22 cellular contexts compared by ENCODE assay signal in the genomic region with DNA sequence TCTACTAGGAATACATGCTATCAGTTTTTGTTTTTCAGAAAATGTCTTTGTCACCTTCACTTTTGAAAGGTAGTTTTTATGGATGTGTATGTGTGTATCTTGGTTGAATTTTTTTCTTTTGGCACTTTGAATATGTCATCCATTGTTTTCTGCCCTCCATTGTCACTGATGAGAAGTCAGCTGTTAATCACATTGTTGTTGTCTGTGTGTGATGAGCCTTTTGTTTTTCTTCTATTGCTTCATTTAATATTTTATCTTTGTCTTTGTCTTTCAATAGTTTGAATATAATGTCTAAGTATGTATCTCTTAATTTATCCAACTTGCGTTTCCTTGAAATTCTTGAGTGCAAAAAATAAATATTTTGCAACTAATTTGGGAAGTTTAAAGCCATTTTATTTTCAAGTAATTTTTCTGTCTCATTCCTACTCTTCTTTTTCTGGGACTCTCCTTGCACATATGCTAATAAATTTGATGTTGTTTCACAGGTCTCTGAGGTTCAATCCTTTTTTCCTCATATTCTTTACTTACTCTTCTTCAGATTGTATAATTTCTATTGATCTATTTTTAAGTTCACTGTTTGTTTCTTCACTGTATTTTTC.
DNase-seq lines count a peak whose midpoint lies in the region; ATAC-seq, FAIRE-seq and TF ChIP-seq lines count a peak whose summit lies in the region.
"Had no signal": no experiment of that assay in that cellular context is flagged by ENCODE, and none has a peak within 500 bp of the region (broad histone marks: within the 10 kb centered on the region; RNA-seq: fewer than 3 reads in every experiment).

No MANE protein-coding gene starts in this region.

- SMC1A ChIA-PET in GM12878 (lab: Charles Lee; ENCODE audit: uncharacterized antibody, unreplicated experiment), result no interaction called here

- peaks cover 34% of the 10 kb centered on the region for H3K9me3 Mint-ChIP-seq in MCF 10A (ENCODE audit: unreplicated experiment)

- no peak overlapping the region for H3K27ac ChIP-seq in mammary epithelial cell (ENCODE audit: insufficient read depth, low read depth, low read length)
- H3K27ac ChIP-seq in GM12878 (ENCODE audit: control insufficient read depth, insufficient read depth), result no peak overlapping the region

- H3K9me3 ChIP-seq in mammary epithelial cell (replicated peaks; ENCODE audit: insufficient read depth, low read length) (peaks cover 3% of the 10 kb centered on the region), GM12878 (replicated peaks; ENCODE audit: control insufficient read depth, insufficient read depth, low read length) (no peaks in the 10 kb centered on the region; the same call in 1 of the 3 replicates)
- H3K9me3 ChIP-seq: BE2C had no signal

- peaks cover 5% of the 10 kb centered on the region for H3K36me3 Mint-ChIP-seq in MCF 10A (ENCODE audit: insufficient read depth, unreplicated experiment)
- H3K36me3 Mint-ChIP-seq: CD4-positive, CD25-positive, alpha-beta regulatory T cell; IgD-negative memory B cell had no signal

- H3K27me3 ChIP-seq in mammary epithelial cell (ENCODE audit: insufficient read depth, low read length), result no peaks in the 10 kb centered on the region
- no peaks in the 10 kb centered on the region for H3K27me3 ChIP-seq in GM12878 (replicated peaks in 1 of 2; ENCODE audit: control insufficient read depth in 2 of 2, insufficient read depth in 2 of 2, low read length in 1 of 2)
- H3K27me3 ChIP-seq: BE2C had no signal

- DNase-seq in MCF 10A (ENCODE audit: unreplicated experiment) (peak; percentile 18), mammary epithelial cell (no peak), OCI-M1 (lab: John Stamatoyannopoulos, UW) (peak; percentile 41), GM12878 (ENCODE audit: low read depth, low spot score) (no peak), D341Med (ENCODE audit: low spot score) (no peak), hippocampal formation (lab: John Stamatoyannopoulos, UW) (no peak), cerebellum (ENCODE audit: low spot score) (no peak)
- DNase-seq: ACHN; BE2C; C1 segment of cervical spinal cord; CD4-positive, CD25-positive, alpha-beta regulatory T cell; CD8-positive, alpha-beta memory T cell; COR-L47; DMS79; GDM1; HCEC 1CT; HFFc6; KG1 had no signal

- H3K4me2 ChIP-seq in mammary epithelial cell (ENCODE audit: insufficient read depth, low read depth, low read length) (no peak overlapping the region), GM12878 (ENCODE audit: control insufficient read depth, insufficient read depth) (no peak overlapping the region)
- H3K4me2 ChIP-seq: GM23338 had no signal

- no peaks in the 10 kb centered on the region for H3K79me2 ChIP-seq in mammary epithelial cell (ENCODE audit: insufficient read depth, low read length)
- no peaks in the 10 kb centered on the region for H3K79me2 ChIP-seq in GM12878 (ENCODE audit: control insufficient read depth, insufficient read depth, low read length)

- H3K27ac Mint-ChIP-seq in MCF 10A (ENCODE audit: low read depth, unreplicated experiment), result no peak overlapping the region
- H3K27ac Mint-ChIP-seq: CD4-positive, CD25-positive, alpha-beta regulatory T cell; CD8-positive, alpha-beta memory T cell; GM23338; HFFc6; IgD-negative memory B cell had no signal

- WGBS in mammary epithelial cell (ENCODE audit: low coverage, missing lambda C conversion rate), result 61% methylated on average over 1 of the region's 1 CpG
- 5% methylated on average over 1 of the region's 1 CpG for WGBS in GM12878 (ENCODE audit: insufficient coverage, insufficient replicate concordance, low lambda C conversion rate, missing lambda C conversion rate)

- no peak for TF ChIP-seq EP300 in GM12878 (IDR thresholded peaks at IDR 0.05; ENCODE audit: borderline replicate concordance in 1 of 2, control insufficient read depth in 1 of 2, low read depth in 2 of 2, low read length in 2 of 2)

- H3K9ac ChIP-seq in mammary epithelial cell (ENCODE audit: insufficient read depth, low read length) (no peak overlapping the region), GM12878 (ENCODE audit: control insufficient read depth, insufficient read depth, low read length) (no peak overlapping the region)

- ATAC-seq in GM12878, result no peak
- ATAC-seq: GM23338 had no signal

- FAIRE-seq in GM12878 (lab: Jason Lieb, UNC), result no peak
- FAIRE-seq: H54, HTR-8/SVneo had no signal

- POLR2A ChIA-PET in MCF 10A (lab: Yijun Ruan, JAX) (no interaction called here), GM12878 (lab: Charles Lee) (no interaction called here)

- intact Hi-C loops in MCF 10A (cut with micrococcal nuclease), result no loop called here
- intact Hi-C loops in mammary epithelial cell (cut with micrococcal nuclease), result no loop called here
- intact Hi-C loops in GM12878 (cut with micrococcal nuclease; ENCODE audit: unreplicated experiment), result no loop called here

- no peaks in the 10 kb centered on the region for H3K4me1 Mint-ChIP-seq in MCF 10A (ENCODE audit: insufficient read depth, unreplicated experiment)
- H3K4me1 Mint-ChIP-seq: CD4-positive, CD25-positive, alpha-beta regulatory T cell; CD8-positive, alpha-beta memory T cell; GM23338 had no signal

- in situ Hi-C loops in mammary epithelial cell (cut with MboI; ENCODE audit: low sequenced_read_pairs in 2 of 2) (no loop called here), GM12878 (cut with MboI) (no loop called here)

- TF ChIP-seq RAD21 in GM12878 (IDR thresholded peaks at IDR 0.05; ENCODE audit: insufficient read depth, low read depth, low read length), result no peak

- H3K27me3 Mint-ChIP-seq in MCF 10A (ENCODE audit: insufficient read depth, unreplicated experiment), result no peaks in the 10 kb centered on the region
- H3K27me3 Mint-ChIP-seq: CD4-positive, CD25-positive, alpha-beta regulatory T cell; CD8-positive, alpha-beta memory T cell; IgD-negative memory B cell had no signal

- TF ChIP-seq POLR2A in GM12878 (IDR thresholded peaks at IDR 0.05; ENCODE audit: low read depth, low read length), result no peak

- H3K4me3 Mint-ChIP-seq in MCF 10A (ENCODE audit: unreplicated experiment), result no peak overlapping the region
- H3K4me3 Mint-ChIP-seq: CD4-positive, CD25-positive, alpha-beta regulatory T cell; CD8-positive, alpha-beta memory T cell; GM23338; HFFc6 had no signal

- RAD21 ChIA-PET in GM12878 (lab: Charles Lee; ENCODE audit: unreplicated experiment), result no interaction called here

- H2AFZ ChIP-seq in mammary epithelial cell (ENCODE audit: low read depth, low read length) (no peak overlapping the region), GM12878 (ENCODE audit: control insufficient read depth, low read depth, low read length) (no peak overlapping the region)
- H2AFZ ChIP-seq: GM23338 had no signal

- H3K36me3 ChIP-seq in mammary epithelial cell (ENCODE audit: insufficient read depth, low read length) (no peaks in the 10 kb centered on the region), GM12878 (ENCODE audit: control insufficient read depth in 2 of 2, insufficient read depth in 2 of 2, low read length in 1 of 2) (no peaks in the 10 kb centered on the region)
- H3K36me3 ChIP-seq: BE2C had no signal

- H3K4me3 ChIP-seq in mammary epithelial cell (replicated peaks in 1 of 3; ENCODE audit: insufficient read depth in 1 of 3, low read depth in 2 of 3, low read length in 3 of 3) (no peak overlapping the region), GM12878 (no peak overlapping the region)
- H3K4me3 ChIP-seq: GM23338 had no signal

- dilution Hi-C loops in mammary epithelial cell (cut with HindIII; ENCODE audit: low sequenced_read_pairs), result no loop called here

- H4K20me1 ChIP-seq in mammary epithelial cell (ENCODE audit: insufficient read depth, low read length) (no peaks in the 10 kb centered on the region), GM12878 (ENCODE audit: control insufficient read depth, insufficient read depth) (no peaks in the 10 kb centered on the region)

- BruUV-seq in MCF 10A (replicated peaks; lab: Mats Ljungman, UMichigan) (no TSS peak), mammary epithelial cell (replicated peaks; lab: Mats Ljungman, UMichigan) (no TSS peak), GM12878 (replicated peaks; lab: Mats Ljungman, UMichigan) (no TSS peak)

- H3K4me1 ChIP-seq in mammary epithelial cell (ENCODE audit: insufficient read depth, low read length) (no peaks in the 10 kb centered on the region), GM12878 (ENCODE audit: control insufficient read depth, insufficient read depth, low read length) (no peaks in the 10 kb centered on the region)
- H3K4me1 ChIP-seq: BE2C had no signal

- TF ChIP-seq CTCF in MCF 10A (IDR thresholded peaks at IDR 0.05; ENCODE audit: unreplicated experiment) (no peak), mammary epithelial cell (conservative IDR thresholded peaks at IDR 0.05 in 1 of 2, IDR thresholded peaks at IDR 0.05 in 1 of 2; ENCODE audit: extremely low read depth in 1 of 2, insufficient read depth in 1 of 2, low read depth in 1 of 2, low read length in 2 of 2) (no peak), GM12878 (IDR thresholded peaks at IDR 0.05 in 2 of 3, conservative IDR thresholded peaks at IDR 0.05 in 1 of 3; ENCODE audit: control insufficient read depth in 2 of 3, extremely low read depth in 1 of 3, insufficient read depth in 1 of 3, low read depth in 3 of 3, low read length in 3 of 3) (no peak)

- CTCF ChIA-PET in MCF 10A (lab: Yijun Ruan, JAX), result no interaction called here
- CTCF ChIA-PET in mammary epithelial cell (lab: Charles Lee; ENCODE audit: low non-redundant PET), result no interaction called here
- CTCF ChIA-PET in GM12878 (lab: Yijun Ruan, JAX), result no interaction called here

TF ChIP-seq in GM12878, 131 proteins besides CTCF, POLR2A, EP300 and RAD21 (continues in another document):
- TF ChIP-seq TCF7 (IDR thresholded peaks at IDR 0.05; ENCODE audit: borderline replicate concordance) (no peak), CREM (IDR thresholded peaks at IDR 0.05; ENCODE audit: low read depth) (no peak)

Comparison
In these comparisons a context has a peak if more than half of its experiments do, and no peak if none do; other contexts are left out.
1. DNase-seq: peak in MCF 10A (single experiment) and OCI-M1 (single experiment); none in mammary epithelial cell (single experiment), GM12878 (single experiment), D341Med (single experiment), hippocampal formation (0 of 2) and cerebellum (single experiment).